Comparison of ENCODE assay signal across 8 cellular contexts in genomic region chr11:1640076-1640946, GRCh38. TPM values are rescaled to one million over a fixed set of nuclear protein-coding genes. Genes with fewer than 3 reads are reported as not detected.
DNase-seq lines count a peak whose midpoint lies in the region; ATAC-seq and TF ChIP-seq lines count a peak whose summit lies in the region.

No MANE protein-coding gene starts in this region.

- no TSS peak for BruUV-seq in HCT116 (replicated peaks; lab: Mats Ljungman, UMichigan)

- H3F3A ChIP-seq in SK-N-SH (replicated peaks; ENCODE audit: insufficient read depth) (no peaks in the 10 kb centered on the region), neural cell (ENCODE audit: insufficient read depth, low read length, poor library complexity, severe bottlenecking) (no peaks in the 10 kb centered on the region)

- DNase-seq in D341Med (ENCODE audit: low spot score) (peak; percentile 83), HCT116 (ENCODE audit: low read depth, low spot score) (no peak), SK-N-SH (peak; percentile 86), endodermal cell (peak; percentile 90), medulla oblongata (ENCODE audit: extremely low spot score) (no peak)

- no peak overlapping the region for H3K9ac ChIP-seq in HCT116 (ENCODE audit: low read length)
- H3K9ac ChIP-seq in SK-N-SH: no peak overlapping the region
- H3K9ac ChIP-seq in endodermal cell (ENCODE audit: extremely low read depth, low read length, poor library complexity, severe bottlenecking): no peak overlapping the region
- no peak overlapping the region for H3K9ac ChIP-seq in neural cell (ENCODE audit: low read length)

- H4K20me1 ChIP-seq in HCT116 (ENCODE audit: insufficient read depth): no peaks in the 10 kb centered on the region
- no peaks in the 10 kb centered on the region for H4K20me1 ChIP-seq in SK-N-SH (ENCODE audit: insufficient read depth)
- no peaks in the 10 kb centered on the region for H4K20me1 ChIP-seq in neural cell (ENCODE audit: insufficient read depth)

- no peaks in the 10 kb centered on the region for H3K9me3 Mint-ChIP-seq in endodermal cell

- no peak for TF ChIP-seq POLR2A in HCT116 (IDR thresholded peaks at IDR 0.05; ENCODE audit: borderline replicate concordance, extremely low read depth, insufficient read depth, insufficient read length)

- no peaks in the 10 kb centered on the region for H3K36me3 ChIP-seq in HCT116 (ENCODE audit: control insufficient read depth in 1 of 2, insufficient read depth in 2 of 2, low read length in 2 of 2)
- H3K36me3 ChIP-seq in SK-N-SH (replicated peaks in 1 of 2; ENCODE audit: control insufficient read depth in 1 of 2, insufficient read depth in 2 of 2, low read length in 1 of 2): no peaks in the 10 kb centered on the region
- no peaks in the 10 kb centered on the region for H3K36me3 ChIP-seq in endodermal cell (ENCODE audit: control insufficient read depth, insufficient read depth, low read length)
- H3K36me3 ChIP-seq in neural cell (ENCODE audit: insufficient read depth, low read length): no peaks in the 10 kb centered on the region

- H3K79me2 ChIP-seq in HCT116 (ENCODE audit: insufficient read depth, low read length) (no peaks in the 10 kb centered on the region), SK-N-SH (ENCODE audit: insufficient read depth) (no peaks in the 10 kb centered on the region), neural cell (replicated peaks; ENCODE audit: insufficient read depth, low read length) (no peaks in the 10 kb centered on the region)

- POLR2A ChIA-PET in HCT116 (lab: Charles Lee): interaction anchor here (1.2 kb wide), 1 partner anchor 94 kb away, joined by 3 read pairs; no protein-coding TSS in a partner anchor
- POLR2A ChIA-PET in SK-N-SH (lab: Yijun Ruan, JAX): interaction anchor here (1.2 to 1.8 kb wide), 5 partner anchors 9 to 320 kb away, joined by 3 to 7 read pairs (median 5); no protein-coding TSS in a partner anchor

- H3K4me3 ChIP-seq in HCT116 (replicated peaks in 1 of 2; ENCODE audit: low read depth in 1 of 2, low read length in 2 of 2) (no peak overlapping the region), SK-N-SH (ENCODE audit: low read depth in 2 of 2, low read length in 1 of 2) (no peak overlapping the region; a peak in 1 of 4 replicates), endodermal cell (ENCODE audit: low read length) (no peak overlapping the region), neural cell (ENCODE audit: low read length) (no peak overlapping the region)

- H3K27ac Mint-ChIP-seq in endodermal cell: no peak overlapping the region

- peak; percentile 63 to 94 (median 90) for TF ChIP-seq CTCF in HCT116 (IDR thresholded peaks at IDR 0.05 in 2 of 3, conservative IDR thresholded peaks at IDR 0.05 in 1 of 3; ENCODE audit: borderline replicate concordance in 1 of 3, insufficient read depth in 1 of 3, low read depth in 2 of 3, low read length in 2 of 3)
- TF ChIP-seq CTCF in SK-N-SH (IDR thresholded peaks at IDR 0.05): peak; percentile 82
- peak; percentile 98 for TF ChIP-seq CTCF in endodermal cell (conservative IDR thresholded peaks at IDR 0.05)
- peak; percentile 65 for TF ChIP-seq CTCF in neural cell (IDR thresholded peaks at IDR 0.05; ENCODE audit: poor library complexity, severe bottlenecking)

- H3K4me1 Mint-ChIP-seq in endodermal cell: no peaks in the 10 kb centered on the region

- H2AFZ ChIP-seq in HCT116 (ENCODE audit: low read depth, low read length, poor library complexity, severe bottlenecking): no peak overlapping the region
- no peak overlapping the region for H2AFZ ChIP-seq in SK-N-SH (ENCODE audit: low read depth)
- no peak overlapping the region for H2AFZ ChIP-seq in neural cell (ENCODE audit: low read depth, low read length)

- H3K27me3 ChIP-seq in HCT116 (ENCODE audit: insufficient read depth, low read length) (no peaks in the 10 kb centered on the region), SK-N-SH (ENCODE audit: insufficient read depth) (no peaks in the 10 kb centered on the region), endodermal cell (ENCODE audit: control insufficient read depth, insufficient read depth, low read length, poor library complexity, severe bottlenecking) (peaks cover 5% of the 10 kb centered on the region), neural cell (ENCODE audit: insufficient read depth, low read depth, low read length) (no peaks in the 10 kb centered on the region)

- CTCF ChIA-PET in HCT116 (lab: Charles Lee) (interaction anchor here (1.0 to 4.8 kb wide), 6 partner anchors 9 to 511 kb away, joined by 3 to 31 read pairs (median 5); no protein-coding TSS in a partner anchor), SK-N-SH (lab: Yijun Ruan, JAX) (interaction anchor here (0.6 to 9.8 kb wide), 43 partner anchors 9 to 1243 kb away, joined by 3 to 143 read pairs (median 5); partner anchors contain the start of genes KRTAP5-5, SYT8 and TNNI2)

- 53% methylated on average over 21 of the region's 32 CpGs for WGBS in SK-N-SH (ENCODE audit: low lambda C conversion rate)
- WGBS in endodermal cell (ENCODE audit: insufficient coverage in 1 of 2, insufficient read length in 1 of 2), 2 experiments: 59 to 65% methylated on average over 24 to 32 of the region's 32 CpGs

- TF ChIP-seq EP300 in SK-N-SH (IDR thresholded peaks at IDR 0.05; ENCODE audit: borderline replicate concordance in 1 of 2, low read depth in 1 of 2, low read length in 1 of 2) (no peak), neural cell (conservative IDR thresholded peaks at IDR 0.05; ENCODE audit: poor library complexity, severe bottlenecking) (no peak)

- H3K9me3 ChIP-seq in HCT116 (ENCODE audit: control insufficient read depth in 1 of 2, insufficient read depth in 1 of 2, low read depth in 1 of 2, low read length in 2 of 2) (no peaks in the 10 kb centered on the region), SK-N-SH (no peaks in the 10 kb centered on the region), endodermal cell (ENCODE audit: control insufficient read depth, low read length) (no peaks in the 10 kb centered on the region), neural cell (ENCODE audit: low read length) (no peaks in the 10 kb centered on the region)

- peaks cover 19% of the 10 kb centered on the region for H3K27me3 Mint-ChIP-seq in endodermal cell (ENCODE audit: insufficient read depth)

- H3K4me2 ChIP-seq in HCT116 (ENCODE audit: low read length): no peak overlapping the region
- no peak overlapping the region for H3K4me2 ChIP-seq in SK-N-SH
- H3K4me2 ChIP-seq in neural cell (ENCODE audit: low read length): no peak overlapping the region

- H3K9me2 ChIP-seq in HCT116 (ENCODE audit: insufficient read depth) (no peaks in the 10 kb centered on the region), SK-N-SH (no peaks in the 10 kb centered on the region), neural cell (ENCODE audit: insufficient read depth, low read length) (no peaks in the 10 kb centered on the region)

- TF ChIP-seq RAD21 in HCT116 (IDR thresholded peaks at IDR 0.05; ENCODE audit: low read depth) (peak; percentile 46), SK-N-SH (IDR thresholded peaks at IDR 0.05; ENCODE audit: low read length) (peak; percentile 14; the same call in 1 of the 2 replicates), neural cell (conservative IDR thresholded peaks at IDR 0.05) (no peak)

- no peaks in the 10 kb centered on the region for H3K36me3 Mint-ChIP-seq in endodermal cell (ENCODE audit: low read depth)

- ATAC-seq in HCT116 (peak; percentile 94), HG03097 (IDR thresholded peaks at IDR 0.05; ENCODE audit: low FRiP score, unreplicated experiment) (no peak), GM18502 (IDR thresholded peaks at IDR 0.05; ENCODE audit: poor library complexity, unreplicated experiment) (no peak)

- RAD21 ChIA-PET in HCT116 (lab: Charles Lee; ENCODE audit: low non-redundant PET in 1 of 2, low total read pairs in 2 of 2, uncharacterized antibody in 2 of 2, unreplicated experiment in 2 of 2): interaction anchor here in 1 of 2 experiments (0.7 kb wide), 1 partner anchor 512 kb away, joined by 3 read pairs; no protein-coding TSS in a partner anchor

- H3K4me1 ChIP-seq in HCT116 (ENCODE audit: control insufficient read depth in 1 of 2, insufficient read depth in 2 of 2, low read length in 2 of 2) (peaks cover 0 to 9% of the 10 kb centered on the region in 2 experiments; a peak in 1 of 4 replicates), SK-N-SH (ENCODE audit: control insufficient read depth in 1 of 2, insufficient read depth in 2 of 2, low read depth in 1 of 2, low read length in 1 of 2) (peaks cover 0 to 25% of the 10 kb centered on the region in 2 experiments; a peak in 1 of 4 replicates), endodermal cell (ENCODE audit: control insufficient read depth, insufficient read depth, low read length) (no peaks in the 10 kb centered on the region)

- intact Hi-C loops in HCT116 (cut with micrococcal nuclease): loop anchor here (2.0 kb wide), 1 partner anchor 18 kb away; the partner anchor contains the start of gene KRTAP5-4

- H3K27ac ChIP-seq in HCT116 (ENCODE audit: low read depth, low read length) (no peak overlapping the region), SK-N-SH (ENCODE audit: low read depth in 2 of 2, low read length in 1 of 2) (no peak overlapping the region; a peak in 1 of 4 replicates), endodermal cell (ENCODE audit: low read depth, low read length) (no peak overlapping the region), neural cell (ENCODE audit: low read length) (no peak overlapping the region)

- H3K4me3 Mint-ChIP-seq in endodermal cell: no peak overlapping the region

RNA-seq across cellular contexts. Expression of gene KRTAP5-5, which starts 10.7 kb away (rescaled TPM):
- total RNA-seq in HCT116 (2021; ENCODE audit: unreplicated experiment) (not detected), endodermal cell (not detected)
- not detected in 2 replicates for polyA plus RNA-seq in HCT116 (2012)
- polyA plus RNA-seq in SK-N-SH (2012; rRNA removed) (not detected in 2 replicates), neural cell (not detected in 2 replicates)
- not detected in 2 replicates for polyA plus RNA-seq in SK-N-SH (2012; cell fraction: cytosol; rRNA removed)
- not detected in 2 replicates for polyA plus RNA-seq in SK-N-SH (2012; cell fraction: nucleus; rRNA removed)
- polyA plus RNA-seq in endodermal cell (2013, experiment 1 of 2): not detected
- polyA plus RNA-seq in endodermal cell (2013, experiment 2 of 2): not detected
- not detected in 2 replicates for polyA minus RNA-seq in neural cell

RNA-seq across cellular contexts. Expression of gene KRTAP5-4, which starts 18.4 kb away (rescaled TPM):
- total RNA-seq in HCT116 (2021; ENCODE audit: unreplicated experiment) (not detected), endodermal cell (not detected)
- polyA plus RNA-seq in HCT116 (2012): not detected in 2 replicates
- polyA plus RNA-seq in SK-N-SH (2012; rRNA removed) (not detected in 2 replicates), neural cell (not detected in 2 replicates)
- not detected in 2 replicates for polyA plus RNA-seq in SK-N-SH (2012; cell fraction: cytosol; rRNA removed)
- polyA plus RNA-seq in SK-N-SH (2012; cell fraction: nucleus; rRNA removed): not detected in 2 replicates
- polyA plus RNA-seq in endodermal cell (2013, experiment 1 of 2): not detected
- not detected for polyA plus RNA-seq in endodermal cell (2013, experiment 2 of 2)
- not detected in 2 replicates for polyA minus RNA-seq in neural cell

RNA-seq across cellular contexts. Expression of gene KRTAP5-3, which starts 32.0 kb away (rescaled TPM):
- total RNA-seq in HCT116 (2021; ENCODE audit: unreplicated experiment) (not detected), endodermal cell (not detected)
- not detected in 2 replicates for polyA plus RNA-seq in HCT116 (2012)
- polyA plus RNA-seq in SK-N-SH (2012; rRNA removed) (not detected in 2 replicates), neural cell (not detected in 2 replicates)
- not detected in 2 replicates for polyA plus RNA-seq in SK-N-SH (2012; cell fraction: cytosol; rRNA removed)
- not detected in 2 replicates for polyA plus RNA-seq in SK-N-SH (2012; cell fraction: nucleus; rRNA removed)
- polyA plus RNA-seq in endodermal cell (2013, experiment 1 of 2): not detected
- polyA plus RNA-seq in endodermal cell (2013, experiment 2 of 2): not detected
- polyA minus RNA-seq in neural cell: not detected in 2 replicates

RNA-seq across cellular contexts. Expression of gene KRTAP5-2, which starts 42.2 kb away (rescaled TPM):
- total RNA-seq in HCT116 (2021; ENCODE audit: unreplicated experiment) (not detected), endodermal cell (not detected)
- 0.05 and 0.06 TPM in 2 replicates for polyA plus RNA-seq in HCT116 (2012)
- polyA plus RNA-seq in SK-N-SH (2012; rRNA removed) (not detected in 2 replicates), neural cell (not detected in 2 replicates)
- not detected in 2 replicates for polyA plus RNA-seq in SK-N-SH (2012; cell fraction: cytosol; rRNA removed)
- polyA plus RNA-seq in SK-N-SH (2012; cell fraction: nucleus; rRNA removed): not detected in 2 replicates
- polyA plus RNA-seq in endodermal cell (2013, experiment 1 of 2): not detected
- polyA plus RNA-seq in endodermal cell (2013, experiment 2 of 2): not detected
- not detected in 2 replicates for polyA minus RNA-seq in neural cell

RNA-seq across cellular contexts. Expression of gene KRTAP5-1, which starts 55.2 kb away (rescaled TPM):
- not detected for total RNA-seq in HCT116 (2021; ENCODE audit: unreplicated experiment)
- 0.06 and 0.23 TPM in 2 replicates for polyA plus RNA-seq in HCT116 (2012)
- polyA plus RNA-seq in SK-N-SH (2012; rRNA removed): not detected in 2 replicates
- not detected in 2 replicates for polyA plus RNA-seq in SK-N-SH (2012; cell fraction: cytosol; rRNA removed)
- not detected in 2 replicates for polyA plus RNA-seq in SK-N-SH (2012; cell fraction: nucleus; rRNA removed)
- not detected for total RNA-seq in endodermal cell
- polyA plus RNA-seq in endodermal cell (2013, experiment 1 of 2): not detected
- polyA plus RNA-seq in endodermal cell (2013, experiment 2 of 2): not detected
- polyA plus RNA-seq in neural cell: not detected in 2 replicates
- polyA minus RNA-seq in neural cell: not detected in 2 replicates

Comparison
In these comparisons a context has a peak if more than half of its experiments do, and no peak if none do; other contexts are left out.
1. DNase-seq: peak in D341Med (single experiment), SK-N-SH (single experiment) and endodermal cell (single experiment); none in HCT116 (single experiment) and medulla oblongata (single experiment).
2. Peak in every context shown above with its lines, with median percentiles within 50 percentile points of each other: CTCF ChIP-seq.